1 cellular context compared by ENCODE assay signal in genomic region chr4:576245-576821, GRCh38.
TF ChIP-seq lines count a peak whose summit lies in the region.

A gene with protein sequence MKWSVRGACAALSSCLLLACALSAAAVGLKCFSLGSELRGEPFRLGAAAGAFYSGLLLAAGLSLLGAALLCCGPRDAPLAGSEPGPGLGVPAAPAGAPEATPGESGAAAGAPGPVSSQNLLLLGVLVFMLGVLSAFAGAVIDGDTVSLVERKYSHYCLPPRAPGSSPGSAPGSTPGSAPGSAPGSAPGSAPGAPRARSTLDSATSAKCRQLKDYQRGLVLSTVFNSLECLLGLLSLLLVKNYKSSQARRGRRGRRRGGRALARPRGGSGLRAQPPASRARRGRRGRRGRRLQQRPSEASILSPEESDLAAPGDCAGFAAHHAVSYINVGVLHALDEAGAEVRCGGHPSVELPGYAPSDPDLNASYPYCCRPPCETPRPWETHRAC (minus strand): TSS chr4:576295. CDS start chr4:576062, 233 bp downstream.

TF ChIP-seq in WTC11, 78 proteins besides CTCF, POLR2A, EP300 and RAD21 (continued from another document):
- TF ChIP-seq, protein P1, sequence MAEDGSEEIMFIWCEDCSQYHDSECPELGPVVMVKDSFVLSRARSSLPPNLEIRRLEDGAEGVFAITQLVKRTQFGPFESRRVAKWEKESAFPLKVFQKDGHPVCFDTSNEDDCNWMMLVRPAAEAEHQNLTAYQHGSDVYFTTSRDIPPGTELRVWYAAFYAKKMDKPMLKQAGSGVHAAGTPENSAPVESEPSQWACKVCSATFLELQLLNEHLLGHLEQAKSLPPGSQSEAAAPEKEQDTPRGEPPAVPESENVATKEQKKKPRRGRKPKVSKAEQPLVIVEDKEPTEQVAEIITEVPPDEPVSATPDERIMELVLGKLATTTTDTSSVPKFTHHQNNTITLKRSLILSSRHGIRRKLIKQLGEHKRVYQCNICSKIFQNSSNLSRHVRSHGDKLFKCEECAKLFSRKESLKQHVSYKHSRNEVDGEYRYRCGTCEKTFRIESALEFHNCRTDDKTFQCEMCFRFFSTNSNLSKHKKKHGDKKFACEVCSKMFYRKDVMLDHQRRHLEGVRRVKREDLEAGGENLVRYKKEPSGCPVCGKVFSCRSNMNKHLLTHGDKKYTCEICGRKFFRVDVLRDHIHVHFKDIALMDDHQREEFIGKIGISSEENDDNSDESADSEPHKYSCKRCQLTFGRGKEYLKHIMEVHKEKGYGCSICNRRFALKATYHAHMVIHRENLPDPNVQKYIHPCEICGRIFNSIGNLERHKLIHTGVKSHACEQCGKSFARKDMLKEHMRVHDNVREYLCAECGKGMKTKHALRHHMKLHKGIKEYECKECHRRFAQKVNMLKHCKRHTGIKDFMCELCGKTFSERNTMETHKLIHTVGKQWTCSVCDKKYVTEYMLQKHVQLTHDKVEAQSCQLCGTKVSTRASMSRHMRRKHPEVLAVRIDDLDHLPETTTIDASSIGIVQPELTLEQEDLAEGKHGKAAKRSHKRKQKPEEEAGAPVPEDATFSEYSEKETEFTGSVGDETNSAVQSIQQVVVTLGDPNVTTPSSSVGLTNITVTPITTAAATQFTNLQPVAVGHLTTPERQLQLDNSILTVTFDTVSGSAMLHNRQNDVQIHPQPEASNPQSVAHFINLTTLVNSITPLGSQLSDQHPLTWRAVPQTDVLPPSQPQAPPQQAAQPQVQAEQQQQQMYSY (CRISPR knock-in tag; IDR thresholded peaks at IDR 0.05), result no peak
- TF ChIP-seq GRHL2 (CRISPR knock-in tag; IDR thresholded peaks at IDR 0.05; ENCODE audit: insufficient replicate concordance, severe bottlenecking) (no peak), GTF2I (CRISPR knock-in tag; conservative IDR thresholded peaks at IDR 0.05) (no peak), TEAD1 (CRISPR knock-in tag; IDR thresholded peaks at IDR 0.05) (no peak), TCF7 (CRISPR knock-in tag; IDR thresholded peaks at IDR 0.05; ENCODE audit: low read depth) (no peak), ZNF396 (CRISPR knock-in tag; IDR thresholded peaks at IDR 0.05; ENCODE audit: borderline replicate concordance) (no peak)
- TF ChIP-seq, protein P2, sequence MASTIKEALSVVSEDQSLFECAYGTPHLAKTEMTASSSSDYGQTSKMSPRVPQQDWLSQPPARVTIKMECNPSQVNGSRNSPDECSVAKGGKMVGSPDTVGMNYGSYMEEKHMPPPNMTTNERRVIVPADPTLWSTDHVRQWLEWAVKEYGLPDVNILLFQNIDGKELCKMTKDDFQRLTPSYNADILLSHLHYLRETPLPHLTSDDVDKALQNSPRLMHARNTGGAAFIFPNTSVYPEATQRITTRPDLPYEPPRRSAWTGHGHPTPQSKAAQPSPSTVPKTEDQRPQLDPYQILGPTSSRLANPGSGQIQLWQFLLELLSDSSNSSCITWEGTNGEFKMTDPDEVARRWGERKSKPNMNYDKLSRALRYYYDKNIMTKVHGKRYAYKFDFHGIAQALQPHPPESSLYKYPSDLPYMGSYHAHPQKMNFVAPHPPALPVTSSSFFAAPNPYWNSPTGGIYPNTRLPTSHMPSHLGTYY (CRISPR knock-in tag; IDR thresholded peaks at IDR 0.05), result no peak
